17 cellular contexts compared by ENCODE assay signal in genomic region chr3:52227117-52227516, GRCh38. TPM values are rescaled to one million over a fixed set of nuclear protein-coding genes. Genes with fewer than 3 reads are reported as not detected.
DNase-seq lines count a peak whose midpoint lies in the region; ATAC-seq, FAIRE-seq and TF ChIP-seq lines count a peak whose summit lies in the region.
"Had no signal": no experiment of that assay in that cellular context is flagged by ENCODE, and none has a peak within 500 bp of the region (broad histone marks: within the 10 kb centered on the region; RNA-seq: fewer than 3 reads in every experiment).

No MANE protein-coding gene starts in this region.

- POLR2A ChIA-PET in activated CD4-positive, alpha-beta memory T cell treated with anti-CD3 and anti-CD28 coated beads for 36 hours (lab: Charles Lee): interaction anchor here (0.8 to 1.1 kb wide), 2 partner anchors 19 to 112 kb away, joined by 3 read pairs; no protein-coding TSS in a partner anchor
- POLR2A ChIA-PET in activated CD4-positive, alpha-beta memory T cell treated with anti-CD3 and anti-CD28 coated beads, Interleukin-2, amount 10 ng/mL, durations not matched to agents 7 days and 5 days (lab: Charles Lee): interaction anchor here (3.1 to 11.1 kb wide), 2 partner anchors 11 to 51 kb away, joined by 20 to 121 read pairs; partner anchors contain the start of genes TWF2 and WDR82

- peaks cover 15% of the 10 kb centered on the region for H4K20me1 ChIP-seq in osteoblast (ENCODE audit: insufficient read depth, low read length)

- FAIRE-seq in HTR-8/SVneo (lab: Jason Lieb, UNC): peak; percentile 69
- FAIRE-seq: TTC549 had no signal

- H3K36me3 Mint-ChIP-seq in activated CD4-positive, alpha-beta memory T cell treated with anti-CD3 and anti-CD28 coated beads for 36 hours: peaks cover 22% of the 10 kb centered on the region
- H3K36me3 Mint-ChIP-seq in activated CD4-positive, alpha-beta memory T cell treated with anti-CD3 and anti-CD28 coated beads, Interleukin-2, amount 10 ng/mL, durations not matched to agents 7 days and 5 days (ENCODE audit: low read depth): peaks cover 32% of the 10 kb centered on the region
- H3K36me3 Mint-ChIP-seq in activated naive CD8-positive, alpha-beta T cell: no peaks in the 10 kb centered on the region

- intact Hi-C loops in activated CD4-positive, alpha-beta memory T cell treated with anti-CD3 and anti-CD28 coated beads for 36 hours (cut with micrococcal nuclease): no loop called here

- peaks cover 31% of the 10 kb centered on the region for H3K36me3 ChIP-seq in osteoblast (ENCODE audit: insufficient read depth, low read length)

- no peaks in the 10 kb centered on the region for H3K4me1 ChIP-seq in osteoblast (ENCODE audit: insufficient read depth, low read length)
- H3K4me1 ChIP-seq: ascending aorta had no signal

- H3K27ac ChIP-seq in osteoblast (ENCODE audit: low read depth, low read length): no peak overlapping the region
- H3K27ac ChIP-seq: ascending aorta had no signal

- peak; percentile 30 for DNase-seq in activated CD4-positive, alpha-beta memory T cell treated with anti-CD3 and anti-CD28 coated beads for 36 hours
- DNase-seq in activated CD4-positive, alpha-beta memory T cell treated with anti-CD3 and anti-CD28 coated beads, Interleukin-2, amount 10 ng/mL, durations not matched to agents 7 days and 5 days: no peak
- no peak for DNase-seq in HTR-8/SVneo (ENCODE audit: insufficient read length, low spot score)
- peak; percentile 67 for DNase-seq in osteoblast (ENCODE audit: insufficient read length, low spot score, missing footprints)
- DNase-seq in omental fat pad (ENCODE audit: low spot score): no peak
- DNase-seq: dermis blood vessel endothelial cell, NCI-H146, NCI-H748 treated with DMSO at 0.1 percent for 48 hours, occipital lobe, SHP77 had no signal

- no peak overlapping the region for H2AFZ ChIP-seq in osteoblast (ENCODE audit: low read length)

- CTCF ChIA-PET in activated CD4-positive, alpha-beta memory T cell treated with anti-CD3 and anti-CD28 coated beads for 36 hours (lab: Charles Lee): interaction anchor here (0.9 to 12.4 kb wide), 4 partner anchors 11 to 113 kb away, joined by 3 to 271 read pairs (median 4); no protein-coding TSS in a partner anchor
- CTCF ChIA-PET in activated CD4-positive, alpha-beta memory T cell treated with anti-CD3 and anti-CD28 coated beads, Interleukin-2, amount 10 ng/mL, durations not matched to agents 7 days and 5 days (lab: Charles Lee): interaction anchor here (1.9 to 3.9 kb wide), 2 partner anchors 10 to 113 kb away, joined by 4 to 19 read pairs; no protein-coding TSS in a partner anchor

- H3K9me3 ChIP-seq in osteoblast (ENCODE audit: low read depth, low read length): no peaks in the 10 kb centered on the region
- H3K9me3 ChIP-seq: ascending aorta, tibial nerve had no signal

- H3K4me3 Mint-ChIP-seq in activated CD4-positive, alpha-beta memory T cell treated with anti-CD3 and anti-CD28 coated beads for 36 hours: no peak overlapping the region
- no peak overlapping the region for H3K4me3 Mint-ChIP-seq in activated CD4-positive, alpha-beta memory T cell treated with anti-CD3 and anti-CD28 coated beads, Interleukin-2, amount 10 ng/mL, durations not matched to agents 7 days and 5 days
- no peak overlapping the region for H3K4me3 Mint-ChIP-seq in activated naive CD8-positive, alpha-beta T cell

- no peak overlapping the region for H3K4me2 ChIP-seq in osteoblast (ENCODE audit: insufficient read depth, low read length)

- H3K4me3 ChIP-seq in osteoblast (ENCODE audit: insufficient read depth, low read length): no peak overlapping the region
- H3K4me3 ChIP-seq: ascending aorta, tibial nerve had no signal

- H3K79me2 ChIP-seq in osteoblast (ENCODE audit: insufficient read depth, low read length): peaks cover 6% of the 10 kb centered on the region

- H3K27me3 ChIP-seq in osteoblast (ENCODE audit: insufficient read depth, low read length): no peaks in the 10 kb centered on the region
- H3K27me3 ChIP-seq: ascending aorta, tibial nerve had no signal

- peak overlapping the region; percentile 38 for H3K27ac Mint-ChIP-seq in activated CD4-positive, alpha-beta memory T cell treated with anti-CD3 and anti-CD28 coated beads for 36 hours
- no peak overlapping the region for H3K27ac Mint-ChIP-seq in activated CD4-positive, alpha-beta memory T cell treated with anti-CD3 and anti-CD28 coated beads, Interleukin-2, amount 10 ng/mL, durations not matched to agents 7 days and 5 days
- H3K27ac Mint-ChIP-seq in activated naive CD8-positive, alpha-beta T cell: peak overlapping the region; percentile 91

- H3K4me1 Mint-ChIP-seq in activated CD4-positive, alpha-beta memory T cell treated with anti-CD3 and anti-CD28 coated beads for 36 hours (ENCODE audit: low read depth): peaks cover 53% of the 10 kb centered on the region
- peaks cover 50% of the 10 kb centered on the region for H3K4me1 Mint-ChIP-seq in activated CD4-positive, alpha-beta memory T cell treated with anti-CD3 and anti-CD28 coated beads, Interleukin-2, amount 10 ng/mL, durations not matched to agents 7 days and 5 days
- peaks cover 58% of the 10 kb centered on the region for H3K4me1 Mint-ChIP-seq in activated naive CD8-positive, alpha-beta T cell (ENCODE audit: low read depth)

- ATAC-seq in omental fat pad (ENCODE audit: low FRiP score) (no peak), HG03196 (IDR thresholded peaks at IDR 0.05; ENCODE audit: unreplicated experiment) (no peak), GM21526 (IDR thresholded peaks at IDR 0.05; ENCODE audit: low FRiP score, unreplicated experiment) (no peak)

- H3K27me3 Mint-ChIP-seq in activated CD4-positive, alpha-beta memory T cell treated with anti-CD3 and anti-CD28 coated beads for 36 hours: no peaks in the 10 kb centered on the region
- H3K27me3 Mint-ChIP-seq in activated CD4-positive, alpha-beta memory T cell treated with anti-CD3 and anti-CD28 coated beads, Interleukin-2, amount 10 ng/mL, durations not matched to agents 7 days and 5 days: no peaks in the 10 kb centered on the region
- H3K27me3 Mint-ChIP-seq in activated naive CD8-positive, alpha-beta T cell: no peaks in the 10 kb centered on the region

- no peak for TF ChIP-seq CTCF in osteoblast (IDR thresholded peaks at IDR 0.05; ENCODE audit: extremely low read depth, low read depth, low read length)
- TF ChIP-seq CTCF in omental fat pad (IDR thresholded peaks at IDR 0.05): no peak

- H3K9me3 Mint-ChIP-seq in activated CD4-positive, alpha-beta memory T cell treated with anti-CD3 and anti-CD28 coated beads for 36 hours: no peaks in the 10 kb centered on the region
- no peaks in the 10 kb centered on the region for H3K9me3 Mint-ChIP-seq in activated CD4-positive, alpha-beta memory T cell treated with anti-CD3 and anti-CD28 coated beads, Interleukin-2, amount 10 ng/mL, durations not matched to agents 7 days and 5 days
- no peaks in the 10 kb centered on the region for H3K9me3 Mint-ChIP-seq in activated naive CD8-positive, alpha-beta T cell (ENCODE audit: low read depth)

RNA-seq across cellular contexts. Expression of gene TLR9, which starts 1.7 kb away (rescaled TPM):
- under 1 TPM; 0.59 to 0.90 TPM for total RNA-seq in activated CD4-positive, alpha-beta memory T cell treated with anti-CD3 and anti-CD28 coated beads for 36 hours
- total RNA-seq in activated CD4-positive, alpha-beta memory T cell treated with anti-CD3 and anti-CD28 coated beads, Interleukin-2, amount 10 ng/mL, durations not matched to agents 7 days and 5 days: under 1 TPM; 0.55 to 0.83 TPM
- not detected in 2 replicates for total RNA-seq in osteoblast
- under 1 TPM in 1 of 4 donors, not detected in 3; 0.19 TPM for total RNA-seq in omental fat pad
- total RNA-seq: ascending aorta, lung microvascular endothelial cell had no signal

RNA-seq across cellular contexts. Expression of gene TWF2, which starts 11.8 kb away (rescaled TPM):
- 100 to 1,000 TPM; 114 to 118 TPM for total RNA-seq in activated CD4-positive, alpha-beta memory T cell treated with anti-CD3 and anti-CD28 coated beads for 36 hours
- total RNA-seq in activated CD4-positive, alpha-beta memory T cell treated with anti-CD3 and anti-CD28 coated beads, Interleukin-2, amount 10 ng/mL, durations not matched to agents 7 days and 5 days: 100 to 1,000 TPM; 118 to 119 TPM
- total RNA-seq in osteoblast: 115 and 138 TPM in 2 replicates
- total RNA-seq in omental fat pad: 100 to 1,000 TPM in 1 of 4 donors, 10 to 100 TPM in 3; 50.1 to 116 (median 78.3) TPM

RNA-seq across cellular contexts. Expression of gene PPM1M, which starts 18.4 kb away (rescaled TPM):
- total RNA-seq in activated CD4-positive, alpha-beta memory T cell treated with anti-CD3 and anti-CD28 coated beads for 36 hours: 100 to 1,000 TPM; 111 TPM
- 100 to 1,000 TPM; 123 to 124 TPM for total RNA-seq in activated CD4-positive, alpha-beta memory T cell treated with anti-CD3 and anti-CD28 coated beads, Interleukin-2, amount 10 ng/mL, durations not matched to agents 7 days and 5 days
- 23.9 and 28.2 TPM in 2 replicates for total RNA-seq in osteoblast
- total RNA-seq in omental fat pad: 10 to 100 TPM; 17.0 to 32.2 (median 23.9) TPM

RNA-seq across cellular contexts. Expression of gene ALAS1, which starts 29.2 kb away (rescaled TPM):
- 10 to 100 TPM; 64.4 to 64.5 TPM for total RNA-seq in activated CD4-positive, alpha-beta memory T cell treated with anti-CD3 and anti-CD28 coated beads for 36 hours
- total RNA-seq in activated CD4-positive, alpha-beta memory T cell treated with anti-CD3 and anti-CD28 coated beads, Interleukin-2, amount 10 ng/mL, durations not matched to agents 7 days and 5 days: 10 to 100 TPM; 62.1 to 62.6 TPM
- total RNA-seq in osteoblast: 35.4 and 39.1 TPM in 2 replicates
- 10 to 100 TPM; 29.3 to 79.7 (median 31.0) TPM for total RNA-seq in omental fat pad

RNA-seq across cellular contexts. Expression of gene WDR82, which starts 51.3 kb away (rescaled TPM):
- total RNA-seq in activated CD4-positive, alpha-beta memory T cell treated with anti-CD3 and anti-CD28 coated beads for 36 hours: 100 to 1,000 TPM; 110 to 111 TPM
- 100 to 1,000 TPM; 131 TPM for total RNA-seq in activated CD4-positive, alpha-beta memory T cell treated with anti-CD3 and anti-CD28 coated beads, Interleukin-2, amount 10 ng/mL, durations not matched to agents 7 days and 5 days
- 54.2 and 58.3 TPM in 2 replicates for total RNA-seq in osteoblast
- total RNA-seq in omental fat pad: 10 to 100 TPM; 42.9 to 56.9 (median 51.4) TPM

Comparison
In these comparisons a context has a peak if more than half of its experiments do, and no peak if none do; other contexts are left out.
1. DNase-seq: peak in activated CD4-positive, alpha-beta memory T cell treated with anti-CD3 and anti-CD28 coated beads for 36 hours (single experiment) and osteoblast (single experiment); none in activated CD4-positive, alpha-beta memory T cell treated with anti-CD3 and anti-CD28 coated beads, Interleukin-2, amount 10 ng/mL, durations not matched to agents 7 days and 5 days (single experiment), HTR-8/SVneo (single experiment) and omental fat pad (single experiment).